In the genomic region with DNA sequence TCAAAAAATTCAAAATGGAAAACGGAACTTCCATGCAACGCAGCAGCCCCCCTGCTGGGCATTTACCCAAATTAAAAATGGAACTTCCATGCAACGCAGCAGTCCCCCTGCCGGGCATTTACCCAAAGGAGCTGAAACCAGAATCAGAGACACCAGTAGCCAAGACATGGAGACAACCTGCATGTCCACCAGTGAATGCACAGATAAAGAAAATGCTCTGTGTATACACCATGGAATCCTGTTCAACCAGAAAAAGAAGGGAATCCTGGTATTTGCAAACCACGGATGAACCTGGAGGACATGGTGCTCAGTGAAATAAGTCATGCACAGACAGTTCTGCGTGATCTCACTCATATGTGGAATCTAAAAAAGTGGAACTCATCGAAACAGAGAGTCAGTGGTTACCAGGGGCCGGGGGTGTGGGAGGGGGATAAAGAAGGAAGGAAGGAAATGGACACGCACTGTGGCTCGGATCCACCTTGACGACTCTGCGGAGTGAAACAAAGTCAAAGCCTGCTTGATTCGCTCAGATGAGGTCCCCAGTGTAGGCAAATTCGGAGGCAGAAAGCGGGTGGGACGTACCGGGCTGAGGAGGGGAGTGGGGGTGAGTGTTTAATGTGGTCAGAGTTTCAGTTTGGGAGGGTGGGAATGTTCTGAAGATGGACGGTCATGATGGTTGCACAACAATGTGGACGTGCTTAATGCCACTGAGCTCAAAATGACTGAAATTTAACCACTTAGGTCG, we compare ENCODE assay signal across 10 cellular contexts. TPM values are rescaled to one million over a fixed set of nuclear protein-coding genes. Genes with fewer than 3 reads are reported as not detected.
DNase-seq lines count a peak whose midpoint lies in the region; ATAC-seq and TF ChIP-seq lines count a peak whose summit lies in the region.
"Had no signal": no experiment of that assay in that cellular context is flagged by ENCODE, and none has a peak within 500 bp of the region (broad histone marks: within the 10 kb centered on the region; RNA-seq: fewer than 3 reads in every experiment).

No MANE protein-coding gene starts in this region.

- H3K4me3 Mint-ChIP-seq in activated CD4-positive, alpha-beta memory T cell treated with anti-CD3 and anti-CD28 coated beads for 36 hours: no peak overlapping the region
- H3K4me3 Mint-ChIP-seq in stimulated activated naive CD8-positive, alpha-beta T cell treated with anti-CD3 and anti-CD28 coated beads, Interleukin-15, amount 100 ng/mL, for 72 hours: peak overlapping the region in 1 of 2 donors; percentile 20

- H3K27me3 Mint-ChIP-seq in activated CD4-positive, alpha-beta memory T cell treated with anti-CD3 and anti-CD28 coated beads for 36 hours: peaks cover 40% of the 10 kb centered on the region
- H3K27me3 Mint-ChIP-seq in stimulated activated naive CD8-positive, alpha-beta T cell treated with anti-CD3 and anti-CD28 coated beads, Interleukin-15, amount 100 ng/mL, for 72 hours: no peaks in the 10 kb centered on the region

- no peaks in the 10 kb centered on the region for H3K9me3 Mint-ChIP-seq in activated CD4-positive, alpha-beta memory T cell treated with anti-CD3 and anti-CD28 coated beads for 36 hours
- no peaks in the 10 kb centered on the region for H3K9me3 Mint-ChIP-seq in stimulated activated naive CD8-positive, alpha-beta T cell treated with anti-CD3 and anti-CD28 coated beads, Interleukin-15, amount 100 ng/mL, for 72 hours

- no peaks in the 10 kb centered on the region for H3K36me3 ChIP-seq in heart right ventricle
- no peaks in the 10 kb centered on the region for H3K36me3 ChIP-seq in SJCRH30

- in situ Hi-C loops in G401 (cut with HindIII; ENCODE audit: low sequenced_read_pairs): no loop called here

- WGBS in heart right ventricle, 2 donors: 80 to 82% methylated on average over 20 of the region's 20 CpGs

- peaks cover 6% of the 10 kb centered on the region for H3K36me3 Mint-ChIP-seq in activated CD4-positive, alpha-beta memory T cell treated with anti-CD3 and anti-CD28 coated beads for 36 hours

- peak; percentile 55 for DNase-seq in Right ventricle myocardium inferior (ENCODE audit: missing footprints)
- DNase-seq in heart right ventricle: no peak
- DNase-seq in activated CD4-positive, alpha-beta memory T cell treated with anti-CD3 and anti-CD28 coated beads for 36 hours: peak; percentile 62
- DNase-seq in stimulated activated naive CD8-positive, alpha-beta T cell treated with anti-CD3 and anti-CD28 coated beads, Interleukin-15, amount 100 ng/mL, for 72 hours: peak in 1 of 2 donors; percentile 41
- no peak for DNase-seq in G401 (ENCODE audit: low spot score)
- DNase-seq in SJCRH30: no peak
- no peak for DNase-seq in Ammon's horn (ENCODE audit: low spot score)
- DNase-seq: substantia nigra had no signal

- H3K9me3 ChIP-seq in heart right ventricle (no peaks in the 10 kb centered on the region), SJCRH30 (replicated peaks) (no peaks in the 10 kb centered on the region)

- H3K27me3 ChIP-seq in heart right ventricle (peaks cover 0 to 30% (median 9%) of the 10 kb centered on the region in 7 donors), SJCRH30 (no peaks in the 10 kb centered on the region)

- POLR2A ChIA-PET in activated CD4-positive, alpha-beta memory T cell treated with anti-CD3 and anti-CD28 coated beads for 36 hours (lab: Charles Lee): interaction anchor here (0.7 kb wide), 1 partner anchor 30 kb away, joined by 3 read pairs; no protein-coding TSS in a partner anchor

- peaks cover 0 to 18% (median 14%) of the 10 kb centered on the region in 9 donors for H3K4me1 ChIP-seq in heart right ventricle
- H3K4me1 ChIP-seq in SJCRH30: no peaks in the 10 kb centered on the region

- H3K4me1 Mint-ChIP-seq in activated CD4-positive, alpha-beta memory T cell treated with anti-CD3 and anti-CD28 coated beads for 36 hours (ENCODE audit: low read depth): peaks cover 29% of the 10 kb centered on the region
- peaks cover 58% of the 10 kb centered on the region for H3K4me1 Mint-ChIP-seq in stimulated activated naive CD8-positive, alpha-beta T cell treated with anti-CD3 and anti-CD28 coated beads, Interleukin-15, amount 100 ng/mL, for 72 hours

- ATAC-seq in Right ventricle myocardium inferior (no peak), heart right ventricle (no peak), HG03039 (IDR thresholded peaks at IDR 0.05; ENCODE audit: unreplicated experiment) (peak; percentile 45)
- peak; percentile 50 for ATAC-seq in stimulated activated naive CD8-positive, alpha-beta T cell treated with anti-CD3 and anti-CD28 coated beads, Interleukin-15, amount 100 ng/mL, for 72 hours

- H3K4me3 ChIP-seq in heart right ventricle (no peak overlapping the region), SJCRH30 (no peak overlapping the region)

- CTCF ChIA-PET in activated CD4-positive, alpha-beta memory T cell treated with anti-CD3 and anti-CD28 coated beads for 36 hours (lab: Charles Lee): interaction anchor here (1.1 kb wide), 1 partner anchor 43 kb away, joined by 3 read pairs; no protein-coding TSS in a partner anchor

- H3K27ac ChIP-seq in heart right ventricle (no peak overlapping the region), SJCRH30 (no peak overlapping the region)
- H3K27ac ChIP-seq: C4-2B had no signal

- no peak overlapping the region for H3K27ac Mint-ChIP-seq in activated CD4-positive, alpha-beta memory T cell treated with anti-CD3 and anti-CD28 coated beads for 36 hours
- H3K27ac Mint-ChIP-seq in stimulated activated naive CD8-positive, alpha-beta T cell treated with anti-CD3 and anti-CD28 coated beads, Interleukin-15, amount 100 ng/mL, for 72 hours: peak overlapping the region; percentile 4 to 55

- TF ChIP-seq CTCF in heart right ventricle (IDR thresholded peaks at IDR 0.05): no peak

- intact Hi-C loops in Right ventricle myocardium inferior (cut with DNase I) (no loop called here), heart right ventricle (cut with DNase I) (loop anchor here in 1 of 10 donors (2.0 kb wide), 1 partner anchor 58 kb away; no protein-coding TSS in a partner anchor)
- intact Hi-C loops in activated CD4-positive, alpha-beta memory T cell treated with anti-CD3 and anti-CD28 coated beads for 36 hours (cut with micrococcal nuclease): no loop called here

RNA-seq across cellular contexts. Expression of a gene that starts 40.2 kb away (rescaled TPM):
- total RNA-seq in Right ventricle myocardium inferior (47.3 TPM), heart right ventricle (10 to 100 TPM; 35.9 to 44.7 (median 41.0) TPM)
- polyA plus RNA-seq in heart right ventricle: 10 to 100 TPM; 29.0 to 29.1 TPM
- total RNA-seq in activated CD4-positive, alpha-beta memory T cell treated with anti-CD3 and anti-CD28 coated beads for 36 hours: 10 to 100 TPM; 49.9 to 54.5 TPM
- 16.7 and 29.2 TPM in 2 replicates for total RNA-seq in G401 (2014; rRNA removed; shearing (Covaris generic))
- 10.2 and 10.4 TPM in 2 replicates for total RNA-seq in SJCRH30 (2014; rRNA removed; shearing (Covaris generic))

Comparison
In these comparisons a context has a peak if more than half of its experiments do, and no peak if none do; other contexts are left out.
1. DNase-seq: peak in Right ventricle myocardium inferior (single experiment) and activated CD4-positive, alpha-beta memory T cell treated with anti-CD3 and anti-CD28 coated beads for 36 hours (single experiment); none in heart right ventricle (0 of 2), G401 (single experiment), SJCRH30 (0 of 2) and Ammon's horn (single experiment).
2. ATAC-seq: peak in HG03039 (single experiment) and stimulated activated naive CD8-positive, alpha-beta T cell treated with anti-CD3 and anti-CD28 coated beads, Interleukin-15, amount 100 ng/mL, for 72 hours (single experiment); none in Right ventricle myocardium inferior (single experiment) and heart right ventricle (0 of 8).